Comparison of ENCODE assay signal across 7 cellular contexts in genomic region chr5:71230839-71231505, GRCh38.
DNase-seq lines count a peak whose midpoint lies in the region; ATAC-seq and TF ChIP-seq lines count a peak whose summit lies in the region.
"Not testable (repeated sequence)": the region's sequence is repeated elsewhere in the genome, so short reads cannot be mapped to it uniquely, and the experiment has no call there.

No MANE protein-coding gene starts in this region.

- DNase-seq in BE2C (peak; percentile 7), WTC11 (ENCODE audit: low spot score) (peak; percentile 70), glutamatergic neuron (peak; percentile 9), lower lobe of right lung (peak; percentile 1), stomach (peak; percentile 17)
- peak; percentile 15 for DNase-seq in activated CD4-positive, alpha-beta memory T cell treated with anti-CD3 and anti-CD28 coated beads, Interleukin-2, amount 10 ng/mL, durations not matched to agents 7 days and 5 days
- DNase-seq in activated effector memory CD4-positive, alpha-beta T cell treated with anti-CD3 and anti-CD28 coated beads, Interleukin-2, amount 50 U/mL, for 16 hours: peak; percentile 37

- not testable (repeated sequence) for H3K36me3 Mint-ChIP-seq in WTC11; activated CD4-positive, alpha-beta memory T cell treated with anti-CD3 and anti-CD28 coated beads, Interleukin-2, amount 10 ng/mL, durations not matched to agents 7 days and 5 days (ENCODE audit: low read depth); glutamatergic neuron (ENCODE audit: unreplicated experiment)

- H3K36me3 ChIP-seq in BE2C, lower lobe of right lung, stomach: not testable (repeated sequence)

- POLR2A ChIA-PET in WTC11 (lab: Charles Lee); activated CD4-positive, alpha-beta memory T cell treated with anti-CD3 and anti-CD28 coated beads, Interleukin-2, amount 10 ng/mL, durations not matched to agents 7 days and 5 days (lab: Charles Lee): not testable (repeated sequence)

- not testable (repeated sequence) for H3K27me3 Mint-ChIP-seq in WTC11 (ENCODE audit: low read depth); activated CD4-positive, alpha-beta memory T cell treated with anti-CD3 and anti-CD28 coated beads, Interleukin-2, amount 10 ng/mL, durations not matched to agents 7 days and 5 days; glutamatergic neuron (ENCODE audit: unreplicated experiment)

- not testable (repeated sequence) for H3K27ac ChIP-seq in lower lobe of right lung, stomach

- 92 to 99% (median 97%) methylated on average over 3 to 5 of the region's 7 CpGs for WGBS in stomach, 5 donors

- not testable (repeated sequence) for H3K4me3 ChIP-seq in BE2C (ENCODE audit: low read depth, low read length); lower lobe of right lung; stomach

- H3K4me1 ChIP-seq in BE2C, lower lobe of right lung, stomach: not testable (repeated sequence)

- CTCF ChIA-PET in WTC11 (lab: Charles Lee); activated CD4-positive, alpha-beta memory T cell treated with anti-CD3 and anti-CD28 coated beads, Interleukin-2, amount 10 ng/mL, durations not matched to agents 7 days and 5 days (lab: Charles Lee): not testable (repeated sequence)

- not testable (repeated sequence) for H3K4me3 Mint-ChIP-seq in WTC11; activated CD4-positive, alpha-beta memory T cell treated with anti-CD3 and anti-CD28 coated beads, Interleukin-2, amount 10 ng/mL, durations not matched to agents 7 days and 5 days; glutamatergic neuron (ENCODE audit: unreplicated experiment)

- H3K4me1 Mint-ChIP-seq in WTC11; activated CD4-positive, alpha-beta memory T cell treated with anti-CD3 and anti-CD28 coated beads, Interleukin-2, amount 10 ng/mL, durations not matched to agents 7 days and 5 days; glutamatergic neuron (ENCODE audit: low read depth, unreplicated experiment): not testable (repeated sequence)

- not testable (repeated sequence) for H3K27me3 ChIP-seq in BE2C; lower lobe of right lung (ENCODE audit: low read depth); stomach

- TF ChIP-seq POLR2A in stomach (IDR thresholded peaks at IDR 0.05): not testable (repeated sequence)

- not testable (repeated sequence) for H3K27ac Mint-ChIP-seq in WTC11; activated CD4-positive, alpha-beta memory T cell treated with anti-CD3 and anti-CD28 coated beads, Interleukin-2, amount 10 ng/mL, durations not matched to agents 7 days and 5 days; glutamatergic neuron (ENCODE audit: unreplicated experiment)

- TF ChIP-seq CTCF in BE2C (IDR thresholded peaks at IDR 0.05; ENCODE audit: low read depth, low read length); WTC11 (IDR thresholded peaks at IDR 0.05); glutamatergic neuron (IDR thresholded peaks at IDR 0.05; ENCODE audit: partially characterized antibody, unreplicated experiment); lower lobe of right lung (IDR thresholded peaks at IDR 0.05); stomach (IDR thresholded peaks at IDR 0.05): not testable (repeated sequence)

- not testable (repeated sequence) for H3K9me3 ChIP-seq in BE2C, lower lobe of right lung, stomach

- ATAC-seq in WTC11, lower lobe of right lung: not testable (repeated sequence)

- not testable (repeated sequence) for TF ChIP-seq EP300 in stomach (IDR thresholded peaks at IDR 0.05)

- not testable (repeated sequence) for H3K9me3 Mint-ChIP-seq in WTC11; activated CD4-positive, alpha-beta memory T cell treated with anti-CD3 and anti-CD28 coated beads, Interleukin-2, amount 10 ng/mL, durations not matched to agents 7 days and 5 days; glutamatergic neuron (ENCODE audit: unreplicated experiment)

- intact Hi-C loops in lower lobe of right lung (cut with DNase I); stomach (cut with DNase I; ENCODE audit: low total_unique reads): not testable (repeated sequence)

Comparison
In these comparisons a context has a peak if more than half of its experiments do, and no peak if none do; other contexts are left out.
1. DNase-seq: peak in every context shown above with its lines; median percentile 70 in WTC11; 37 in activated effector memory CD4-positive, alpha-beta T cell treated with anti-CD3 and anti-CD28 coated beads, Interleukin-2, amount 50 U/mL, for 16 hours; 17 in stomach; 15 in activated CD4-positive, alpha-beta memory T cell treated with anti-CD3 and anti-CD28 coated beads, Interleukin-2, amount 10 ng/mL, durations not matched to agents 7 days and 5 days; 9 in glutamatergic neuron; 7 in BE2C; 1 in lower lobe of right lung.